ENCODE assay signal across 17 cellular contexts in the genomic region with DNA sequence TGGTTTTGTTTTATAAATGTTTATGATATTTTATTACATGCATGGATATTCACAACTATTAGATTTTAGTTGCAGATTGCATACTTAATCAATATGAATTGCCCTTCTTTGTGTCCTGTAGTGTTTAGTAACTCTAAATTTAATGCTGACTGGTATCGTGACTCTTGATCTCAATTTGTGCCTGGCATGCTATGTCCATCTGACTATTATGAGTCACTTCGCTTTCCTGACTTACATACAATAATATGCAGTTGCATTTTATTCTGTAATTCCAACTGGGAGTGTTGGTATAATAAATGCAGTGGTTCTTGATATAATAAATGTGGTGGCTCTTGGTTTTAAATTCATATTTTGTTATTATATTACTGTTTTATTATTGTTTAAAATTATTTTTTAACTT.
DNase-seq lines count a peak whose midpoint lies in the region; ATAC-seq and TF ChIP-seq lines count a peak whose summit lies in the region.
"Had no signal": no experiment of that assay in that cellular context is flagged by ENCODE, and none has a peak within 500 bp of the region (broad histone marks: within the 10 kb centered on the region; RNA-seq: fewer than 3 reads in every experiment).

No MANE protein-coding gene starts in this region.

- H3K27ac Mint-ChIP-seq in GM23338, result no peak overlapping the region
- H3K27ac Mint-ChIP-seq: CD14-positive monocyte; CD4-positive, alpha-beta memory T cell had no signal

- H3K27me3 ChIP-seq in adipocyte (replicated peaks; ENCODE audit: control insufficient read depth, insufficient read depth, low read length) (no peaks in the 10 kb centered on the region), mesenchymal stem cell (ENCODE audit: control insufficient read depth in 1 of 2, insufficient read depth in 1 of 2, low read length in 2 of 2) (no peaks in the 10 kb centered on the region), GM23338 (ENCODE audit: insufficient read depth) (no peaks in the 10 kb centered on the region)
- H3K27me3 ChIP-seq: BLaER1 had no signal

- H3K4me2 ChIP-seq in mesenchymal stem cell (ENCODE audit: low read length, poor library complexity, severe bottlenecking), result no peak overlapping the region
- H3K4me2 ChIP-seq in GM23338, result no peak overlapping the region
- H3K4me2 ChIP-seq: BLaER1 had no signal

- no peak overlapping the region for H3K4ac ChIP-seq in mesenchymal stem cell (ENCODE audit: low read depth in 1 of 2, low read length in 2 of 2)

- H3K23ac ChIP-seq in mesenchymal stem cell (ENCODE audit: low read length in 2 of 2), result no peak overlapping the region

- no peak overlapping the region for H4K8ac ChIP-seq in mesenchymal stem cell (ENCODE audit: low read length)

- H3K9ac ChIP-seq in adipocyte (ENCODE audit: low read length) (no peak overlapping the region), mesenchymal stem cell (ENCODE audit: low read length) (no peak overlapping the region)
- H3K9ac ChIP-seq: BLaER1 had no signal

- H2BK15ac ChIP-seq in mesenchymal stem cell (ENCODE audit: low read depth, poor library complexity, severe bottlenecking), result no peak overlapping the region

- no peak for TF ChIP-seq CTCF in GM23338 (conservative IDR thresholded peaks at IDR 0.05; ENCODE audit: low read depth in 2 of 2)

- WGBS in mesenchymal stem cell, result no CpG with 5 or more reads among the region's 2 CpGs

- no peaks in the 10 kb centered on the region for H4K20me1 ChIP-seq in GM23338 (replicated peaks; ENCODE audit: insufficient read depth)
- H4K20me1 ChIP-seq: BLaER1 had no signal

- H3K4me1 ChIP-seq in adipocyte (ENCODE audit: control insufficient read depth, insufficient read depth, low read length) (no peaks in the 10 kb centered on the region), mesenchymal stem cell (ENCODE audit: control insufficient read depth, insufficient read depth, low read depth, low read length) (no peaks in the 10 kb centered on the region), GM23338 (ENCODE audit: insufficient read depth) (no peaks in the 10 kb centered on the region)
- H3K4me1 ChIP-seq: BLaER1 had no signal

- H3K79me2 ChIP-seq in GM23338 (replicated peaks; ENCODE audit: insufficient read depth), result no peaks in the 10 kb centered on the region

- no peak for ATAC-seq in GM23338
- ATAC-seq: K562 had no signal

- H2AFZ ChIP-seq in mesenchymal stem cell (ENCODE audit: low read depth, low read length) (no peak overlapping the region), GM23338 (no peak overlapping the region)

- H3K9me3 ChIP-seq in adipocyte (ENCODE audit: control insufficient read depth, low read length) (no peaks in the 10 kb centered on the region), mesenchymal stem cell (ENCODE audit: control insufficient read depth, low read length) (peaks cover 5% of the 10 kb centered on the region)

- H3F3A ChIP-seq in GM23338 (replicated peaks; ENCODE audit: low read depth), result no peaks in the 10 kb centered on the region

- no peaks in the 10 kb centered on the region for H3K79me1 ChIP-seq in mesenchymal stem cell (replicated peaks; ENCODE audit: low read length, poor library complexity, severe bottlenecking)

- no peaks in the 10 kb centered on the region for H3K4me1 Mint-ChIP-seq in GM23338
- H3K4me1 Mint-ChIP-seq: CD14-positive monocyte; CD4-positive, alpha-beta memory T cell had no signal

- H3K18ac ChIP-seq in mesenchymal stem cell (ENCODE audit: low read depth in 1 of 2, low read length in 2 of 2), result no peak overlapping the region

- peaks cover 7% of the 10 kb centered on the region; the same call in 1 of the 2 replicates for H3K9me2 ChIP-seq in GM23338 (ENCODE audit: insufficient read depth)

- no peak overlapping the region for H3K14ac ChIP-seq in mesenchymal stem cell (ENCODE audit: low read length in 2 of 2)

- no peak overlapping the region for H3K27ac ChIP-seq in mesenchymal stem cell (ENCODE audit: low read length, poor library complexity, severe bottlenecking)
- no peak overlapping the region for H3K27ac ChIP-seq in GM23338 (ENCODE audit: low read depth)
- H3K27ac ChIP-seq: BLaER1 had no signal

- no peaks in the 10 kb centered on the region for H3K9me3 Mint-ChIP-seq in GM23338

- H3K36me3 Mint-ChIP-seq in GM23338 (ENCODE audit: low read depth), result no peaks in the 10 kb centered on the region
- H3K36me3 Mint-ChIP-seq: CD14-positive monocyte; CD4-positive, alpha-beta memory T cell had no signal

- no peak overlapping the region for H2BK120ac ChIP-seq in mesenchymal stem cell (ENCODE audit: low read depth, low read length)

- no peak overlapping the region for H2BK12ac ChIP-seq in mesenchymal stem cell (ENCODE audit: low read length in 2 of 2)

- H3K4me3 ChIP-seq in adipocyte (ENCODE audit: low read length), result no peak overlapping the region
- no peak overlapping the region for H3K4me3 ChIP-seq in mesenchymal stem cell (ENCODE audit: insufficient read depth in 1 of 2, low read depth in 1 of 2, low read length in 2 of 2)
- H3K4me3 ChIP-seq in GM23338, result no peak overlapping the region
- H3K4me3 ChIP-seq: BLaER1, K562 had no signal

- DNase-seq in Daoy (ENCODE audit: low read depth) (peak; percentile 10), HCEC 1CT (peak; percentile 59), NCI-H226 (peak; percentile 14), adipocyte (ENCODE audit: low read depth) (peak; percentile 37), mesenchymal stem cell (no peak), SIG-M5 treated with dmso at 0.1 percent for 504 hours (lab: John Stamatoyannopoulos, UW; ENCODE audit: unreplicated experiment) (no peak), amniotic stem cell (lab: John Stamatoyannopoulos, UW) (no peak), GM23338 (ENCODE audit: low spot score) (no peak)
- DNase-seq: 8988T; CD4-positive, alpha-beta memory T cell; DMS153; DMS79; GF-D8; H7 had no signal

- H2BK5ac ChIP-seq in mesenchymal stem cell (ENCODE audit: low read depth, low read length, poor library complexity, severe bottlenecking), result no peak overlapping the region

- no peaks in the 10 kb centered on the region for H3K27me3 Mint-ChIP-seq in GM23338 (ENCODE audit: insufficient read depth, low read depth, poor library complexity)
- H3K27me3 Mint-ChIP-seq: CD4-positive, alpha-beta memory T cell had no signal

- H4K91ac ChIP-seq in mesenchymal stem cell (ENCODE audit: low read length), result no peak overlapping the region

- H2AK5ac ChIP-seq in mesenchymal stem cell (ENCODE audit: low read length, severe bottlenecking), result no peak overlapping the region

- H3K36me3 ChIP-seq in adipocyte (ENCODE audit: control insufficient read depth, insufficient read depth, low read length, severe bottlenecking) (no peaks in the 10 kb centered on the region), mesenchymal stem cell (ENCODE audit: control insufficient read depth in 1 of 2, insufficient read depth in 2 of 2, low read depth in 1 of 2, low read length in 2 of 2) (no peaks in the 10 kb centered on the region), GM23338 (ENCODE audit: insufficient read depth) (no peaks in the 10 kb centered on the region)
- H3K36me3 ChIP-seq: BLaER1 had no signal

- H3K4me3 Mint-ChIP-seq in GM23338, result no peak overlapping the region
- H3K4me3 Mint-ChIP-seq: CD14-positive monocyte; CD4-positive, alpha-beta memory T cell had no signal

TF ChIP-seq in GM23338, 12 proteins besides CTCF, POLR2A, EP300 and RAD21 (continues in another document):
- TF ChIP-seq EZH2 (IDR thresholded peaks at IDR 0.05; ENCODE audit: low read depth, unreplicated experiment) (no peak), ZNF114 (CRISPR knock-in tag; IDR thresholded peaks at IDR 0.05) (no peak)

Comparison
In these comparisons a context has a peak if more than half of its experiments do, and no peak if none do; other contexts are left out.
1. DNase-seq: peak in Daoy (single experiment), HCEC 1CT (single experiment), NCI-H226 (single experiment) and adipocyte (single experiment); none in mesenchymal stem cell (single experiment), SIG-M5 treated with dmso at 0.1 percent for 504 hours (single experiment), amniotic stem cell (single experiment) and GM23338 (single experiment).